8 cellular contexts compared by ENCODE assay signal in the genomic region with DNA sequence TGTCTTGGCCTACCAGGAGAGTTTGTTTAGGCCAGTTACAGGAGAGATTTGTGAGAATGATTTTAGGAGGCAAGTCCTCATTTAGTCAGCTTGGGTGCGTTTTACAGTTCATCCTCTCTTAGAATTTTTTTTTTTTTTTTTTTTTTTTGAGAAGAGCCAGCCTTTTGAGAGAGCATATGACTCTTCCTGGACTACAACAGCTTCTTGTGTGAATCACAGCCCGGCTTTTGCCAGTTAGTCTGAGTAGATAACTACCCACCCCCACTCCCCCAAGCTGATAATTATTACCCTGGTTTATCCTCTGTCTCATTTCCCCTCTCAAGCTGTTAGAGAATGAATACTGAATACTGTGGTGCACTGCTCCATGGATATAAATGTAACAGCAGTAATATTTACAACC. TPM values are rescaled to one million over a fixed set of nuclear protein-coding genes. Genes with fewer than 3 reads are reported as not detected.
DNase-seq lines count a peak whose midpoint lies in the region; ATAC-seq and TF ChIP-seq lines count a peak whose summit lies in the region.

No MANE protein-coding gene starts in this region.

- CTCF ChIA-PET in activated CD8-positive, alpha-beta T cell treated with anti-CD3 and anti-CD28 coated beads, Interleukin-2, amount 10 ng/mL, durations not matched to agents 7 days and 5 days (lab: Charles Lee) = interaction anchor here (0.6 to 4.0 kb wide), 16 partner anchors 8 to 110 kb away, joined by 3 to 46 read pairs (median 5); partner anchors contain the start of gene CHD2

- peaks cover 80% of the 10 kb centered on the region for H3K36me3 Mint-ChIP-seq in activated CD8-positive, alpha-beta T cell treated with anti-CD3 and anti-CD28 coated beads, Interleukin-2, amount 10 ng/mL, durations not matched to agents 7 days and 5 days (ENCODE audit: low read depth)

- H3K36me3 ChIP-seq in sigmoid colon = peaks cover 0 to 5% (median 0%) of the 10 kb centered on the region in 4 donors

- peak; percentile 16 for ATAC-seq in HG03354 (IDR thresholded peaks at IDR 0.05; ENCODE audit: poor library complexity, severe bottlenecking, unreplicated experiment)
- no peak for ATAC-seq in activated CD8-positive, alpha-beta T cell treated with anti-CD3 and anti-CD28 coated beads, Interleukin-2, amount 10 ng/mL, durations not matched to agents 7 days and 5 days
- ATAC-seq in GM19452 (IDR thresholded peaks at IDR 0.05; ENCODE audit: unreplicated experiment) = no peak

- no peak for TF ChIP-seq POLR2A in sigmoid colon (IDR thresholded peaks at IDR 0.05)

- POLR2A ChIA-PET in activated CD8-positive, alpha-beta T cell treated with anti-CD3 and anti-CD28 coated beads, Interleukin-2, amount 10 ng/mL, durations not matched to agents 7 days and 5 days (lab: Charles Lee) = interaction anchor here (0.5 to 11.6 kb wide), 13 partner anchors 7 to 111 kb away, joined by 3 to 594 read pairs (median 7); partner anchors contain the start of gene CHD2

- peak overlapping the region; percentile 91 to 96 (median 94) for H3K27ac ChIP-seq in sigmoid colon

- H3K27me3 ChIP-seq in sigmoid colon = no peaks in the 10 kb centered on the region

- intact Hi-C loops in sigmoid colon (cut with DNase I) = no loop called here

- TF ChIP-seq EP300 in sigmoid colon (IDR thresholded peaks at IDR 0.05) = no peak

- peaks cover 0 to 92% (median 78%) of the 10 kb centered on the region in 4 donors for H3K4me1 ChIP-seq in sigmoid colon

- 8% methylated on average over 2 of the region's 2 CpGs for WGBS in sigmoid colon, 2 donors

- peak overlapping the region; percentile 98 for H3K27ac Mint-ChIP-seq in activated CD8-positive, alpha-beta T cell treated with anti-CD3 and anti-CD28 coated beads, Interleukin-2, amount 10 ng/mL, durations not matched to agents 7 days and 5 days

- no peaks in the 10 kb centered on the region for H3K9me3 Mint-ChIP-seq in activated CD8-positive, alpha-beta T cell treated with anti-CD3 and anti-CD28 coated beads, Interleukin-2, amount 10 ng/mL, durations not matched to agents 7 days and 5 days (ENCODE audit: insufficient read depth)

- no peak for TF ChIP-seq CTCF in AG09319 (IDR thresholded peaks at IDR 0.05; ENCODE audit: low read depth, low read length)
- TF ChIP-seq CTCF in sigmoid colon (IDR thresholded peaks at IDR 0.05) = no peak

- H3K4me3 Mint-ChIP-seq in activated CD8-positive, alpha-beta T cell treated with anti-CD3 and anti-CD28 coated beads, Interleukin-2, amount 10 ng/mL, durations not matched to agents 7 days and 5 days = peak overlapping the region; percentile 83

- H3K4me3 ChIP-seq in sigmoid colon = peak overlapping the region in 2 of 4 donors; percentile 2 to 7

- H3K27me3 Mint-ChIP-seq in activated CD8-positive, alpha-beta T cell treated with anti-CD3 and anti-CD28 coated beads, Interleukin-2, amount 10 ng/mL, durations not matched to agents 7 days and 5 days (ENCODE audit: low read depth) = no peaks in the 10 kb centered on the region

- DNase-seq in AG09319 (ENCODE audit: extremely low read depth, low read depth) (peak; percentile 42), foreskin melanocyte (peak; percentile 94), sigmoid colon (peak; percentile 87), NCI-H774 (lab: John Stamatoyannopoulos, UW) (no peak), SKM-1 (lab: John Stamatoyannopoulos, UW; ENCODE audit: unreplicated experiment) (no peak)
- no peak for DNase-seq in activated CD8-positive, alpha-beta T cell treated with anti-CD3 and anti-CD28 coated beads, Interleukin-2, amount 10 ng/mL, durations not matched to agents 7 days and 5 days

- peaks cover 79% of the 10 kb centered on the region for H3K4me1 Mint-ChIP-seq in activated CD8-positive, alpha-beta T cell treated with anti-CD3 and anti-CD28 coated beads, Interleukin-2, amount 10 ng/mL, durations not matched to agents 7 days and 5 days (ENCODE audit: low read depth)

- no peaks in the 10 kb centered on the region for H3K9me3 ChIP-seq in sigmoid colon

RNA-seq across cellular contexts. Expression of gene CHD2, which starts 7.8 kb away (rescaled TPM):
- total RNA-seq in activated CD8-positive, alpha-beta T cell treated with anti-CD3 and anti-CD28 coated beads, Interleukin-2, amount 10 ng/mL, durations not matched to agents 7 days and 5 days = 100 to 1,000 TPM; 137 to 144 TPM
- total RNA-seq in sigmoid colon = 100 to 1,000 TPM in 1 of 4 donors, 10 to 100 TPM in 3; 75.9 to 108 (median 90.0) TPM
- polyA plus RNA-seq in sigmoid colon = 10 to 100 TPM; 16.0 to 48.4 (median 16.8) TPM

Comparison
In these comparisons a context has a peak if more than half of its experiments do, and no peak if none do; other contexts are left out.
1. DNase-seq: peak in AG09319 (single experiment), foreskin melanocyte (single experiment) and sigmoid colon (single experiment); none in activated CD8-positive, alpha-beta T cell treated with anti-CD3 and anti-CD28 coated beads, Interleukin-2, amount 10 ng/mL, durations not matched to agents 7 days and 5 days (single experiment), NCI-H774 (single experiment) and SKM-1 (single experiment).